12 cellular contexts compared by ENCODE assay signal in genomic region chr1:156100205-156100995, GRCh38. TPM values are rescaled to one million over a fixed set of nuclear protein-coding genes. Genes with fewer than 3 reads are reported as not detected.
A peak's percentile ranks its signal among the peaks of the same experiment; 100 is the strongest.
DNase-seq lines count a peak whose midpoint lies in the region; ATAC-seq, FAIRE-seq and TF ChIP-seq lines count a peak whose summit lies in the region.
"Had no signal": no experiment of that assay in that cellular context is flagged by ENCODE, and none has a peak within 500 bp of the region (broad histone marks: within the 10 kb centered on the region; RNA-seq: fewer than 3 reads in every experiment).

No MANE protein-coding gene starts in this region.

- no peaks in the 10 kb centered on the region for H4K20me1 ChIP-seq in astrocyte (ENCODE audit: insufficient read depth, low read length)

- H3K4me2 ChIP-seq in A549 (peak overlapping the region; percentile 43), astrocyte (ENCODE audit: low read length) (no peak overlapping the region)

- H2AFZ ChIP-seq in astrocyte (ENCODE audit: low read depth, low read length): no peak overlapping the region

- no peak for TF ChIP-seq RAD21 in A549 (conservative IDR thresholded peaks at IDR 0.05 in 1 of 2, IDR thresholded peaks at IDR 0.05 in 1 of 2)

- peaks cover 34% of the 10 kb centered on the region for H3K79me2 ChIP-seq in astrocyte (ENCODE audit: insufficient read depth, low read length)

- POLR2A ChIA-PET in A549 (lab: Yijun Ruan, JAX): interaction anchor here (0.6 to 1.6 kb wide), 4 partner anchors 14 to 237 kb away, joined by 3 to 9 read pairs (median 3); no protein-coding TSS in a partner anchor

- H3K4me3 Mint-ChIP-seq in HFFc6: no peak overlapping the region
- no peak overlapping the region for H3K4me3 Mint-ChIP-seq in astrocyte (ENCODE audit: unreplicated experiment)
- H3K4me3 Mint-ChIP-seq in memory B cell: no peak overlapping the region
- H3K4me3 Mint-ChIP-seq: T-helper 1 cell treated with Interleukin-12 subunit alpha and Interleukin-12 subunit beta and Interleukin-4 antibody, amounts not matched to agents 30 μg/mL and 1 μg/mL, for 36 hours had no signal

- peak overlapping the region; percentile 64 for H3K27ac Mint-ChIP-seq in HFFc6
- peak overlapping the region; percentile 55 for H3K27ac Mint-ChIP-seq in astrocyte (ENCODE audit: unreplicated experiment)
- H3K27ac Mint-ChIP-seq in memory B cell: peak overlapping the region; percentile 98
- H3K27ac Mint-ChIP-seq: T-helper 1 cell treated with Interleukin-12 subunit alpha and Interleukin-12 subunit beta and Interleukin-4 antibody, amounts not matched to agents 30 μg/mL and 1 μg/mL, for 36 hours had no signal

- H3K36me3 ChIP-seq in astrocyte (ENCODE audit: insufficient read depth, low read length): peaks cover 5% of the 10 kb centered on the region

- peak overlapping the region; percentile 48 to 92 for H3K27ac ChIP-seq in A549
- H3K27ac ChIP-seq in astrocyte (ENCODE audit: low read depth, low read length): no peak overlapping the region

- ATAC-seq in A549 (no peak), memory B cell (ENCODE audit: low read depth) (no peak), HG03469 (IDR thresholded peaks at IDR 0.05; ENCODE audit: unreplicated experiment) (no peak)

- H3K4me3 ChIP-seq in A549: no peak overlapping the region
- no peak overlapping the region for H3K4me3 ChIP-seq in astrocyte (ENCODE audit: insufficient read depth, low read depth, low read length)

- no peak for DNase-seq in A549 (ENCODE audit: low read depth in 1 of 2, low spot score in 1 of 2)
- DNase-seq in HFFc6: no peak
- DNase-seq in astrocyte (ENCODE audit: low read depth): no peak
- DNase-seq in memory B cell (ENCODE audit: low spot score in 2 of 2): no peak
- DNase-seq in activated CD4-positive, CD25-positive, alpha-beta regulatory T cell (lab: John Stamatoyannopoulos, UW): no peak
- DNase-seq in T-helper 2 cell: no peak
- DNase-seq in activated CD4-positive, alpha-beta T cell treated with anti-CD3 and anti-CD28 coated beads, Interleukin-2, amount 50 U/mL, for 1 hour: no peak
- DNase-seq: activated T-cell treated with anti-CD3 and anti-CD28 coated beads, Interleukin-2, amount 50 U/mL, for 1 hour; NCI-H2227 treated with DMSO at 0.1 percent for 48 hours had no signal

- no peaks in the 10 kb centered on the region for H3K27me3 ChIP-seq in astrocyte (ENCODE audit: insufficient read depth, low read length)

- H3K4me1 ChIP-seq in A549: peaks cover 78% of the 10 kb centered on the region
- H3K4me1 ChIP-seq in astrocyte (ENCODE audit: insufficient read depth, low read length): peaks cover 58% of the 10 kb centered on the region

- H3K9me3 ChIP-seq in A549: no peaks in the 10 kb centered on the region
- no peaks in the 10 kb centered on the region for H3K9me3 ChIP-seq in astrocyte (ENCODE audit: insufficient read depth, low read depth, low read length)

- TF ChIP-seq CTCF in A549 (IDR thresholded peaks at IDR 0.05) (no peak), HFFc6 (IDR thresholded peaks at IDR 0.05) (no peak), astrocyte (IDR thresholded peaks at IDR 0.05; ENCODE audit: insufficient read depth, low read depth, low read length) (no peak)

- FAIRE-seq in A549 (lab: Jason Lieb, UNC) (no peak), astrocyte (lab: Jason Lieb, UNC) (no peak)

- CTCF ChIA-PET in A549 (lab: Yijun Ruan, JAX): interaction anchor here (1.0 to 29.4 kb wide), 7 partner anchors 9 to 219 kb away, joined by 3 to 2239 read pairs (median 5); partner anchors contain the start of genes LMNA, SEMA4A and SLC25A44

- H3K36me3 Mint-ChIP-seq in HFFc6 (ENCODE audit: low read depth): no peaks in the 10 kb centered on the region; the same call in 1 of the 2 replicates
- H3K36me3 Mint-ChIP-seq in astrocyte (ENCODE audit: low read depth, unreplicated experiment): peaks cover 23% of the 10 kb centered on the region
- no peaks in the 10 kb centered on the region for H3K36me3 Mint-ChIP-seq in memory B cell

- H3K9me3 Mint-ChIP-seq in HFFc6: no peaks in the 10 kb centered on the region
- H3K9me3 Mint-ChIP-seq in astrocyte (ENCODE audit: unreplicated experiment): no peaks in the 10 kb centered on the region
- no peaks in the 10 kb centered on the region for H3K9me3 Mint-ChIP-seq in memory B cell
- H3K9me3 Mint-ChIP-seq: T-helper 1 cell treated with Interleukin-12 subunit alpha and Interleukin-12 subunit beta and Interleukin-4 antibody, amounts not matched to agents 30 μg/mL and 1 μg/mL, for 36 hours had no signal

- TF ChIP-seq POLR2A in A549 (IDR thresholded peaks at IDR 0.05; ENCODE audit: low read length): no peak

- 38% methylated on average over 4 of the region's 4 CpGs for WGBS in A549 (ENCODE audit: missing lambda C conversion rate)

- H3K9ac ChIP-seq in astrocyte (ENCODE audit: low read length): no peak overlapping the region

- H3K27me3 Mint-ChIP-seq in HFFc6 (ENCODE audit: insufficient read depth): peaks cover 8% of the 10 kb centered on the region
- no peaks in the 10 kb centered on the region for H3K27me3 Mint-ChIP-seq in astrocyte (ENCODE audit: low read depth, unreplicated experiment)
- no peaks in the 10 kb centered on the region for H3K27me3 Mint-ChIP-seq in memory B cell

- H3K4me1 Mint-ChIP-seq in HFFc6 (ENCODE audit: low read depth): peaks cover 83% of the 10 kb centered on the region
- H3K4me1 Mint-ChIP-seq in astrocyte (ENCODE audit: low read depth, unreplicated experiment): peaks cover 57% of the 10 kb centered on the region
- peaks cover 49% of the 10 kb centered on the region for H3K4me1 Mint-ChIP-seq in memory B cell

- no peak for TF ChIP-seq EP300 in A549 (IDR thresholded peaks at IDR 0.05)

TF ChIP-seq in A549, 52 proteins besides CTCF, POLR2A, EP300 and RAD21:
- TF ChIP-seq, protein P1, sequence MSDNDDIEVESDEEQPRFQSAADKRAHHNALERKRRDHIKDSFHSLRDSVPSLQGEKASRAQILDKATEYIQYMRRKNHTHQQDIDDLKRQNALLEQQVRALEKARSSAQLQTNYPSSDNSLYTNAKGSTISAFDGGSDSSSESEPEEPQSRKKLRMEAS (IDR thresholded peaks at IDR 0.05): 0 out of 2 replicates have a peak, but pooled peaks have one; percentile 5
- TF ChIP-seq MYC (IDR thresholded peaks at IDR 0.05; ENCODE audit: borderline replicate concordance, low read length): no peak
TF ChIP-seq in A549: peak in this region for 1.

RNA-seq across cellular contexts. Expression of gene LMNA, which starts 14.1 kb away (rescaled TPM):
- 155 and 214 TPM in 2 replicates for polyA plus RNA-seq in A549 (2011; rRNA removed)
- 353 and 498 TPM in 2 replicates for polyA plus RNA-seq in A549 (2012; cell fraction: cytosol; rRNA removed)
- polyA plus RNA-seq in A549 (2012; cell fraction: nucleus; rRNA removed): 1,197 and 1,289 TPM in 2 replicates
- 286 to 310 TPM (median 288 TPM) in 3 replicates for polyA plus RNA-seq in A549 (2017; fragmentation: RNase III; extraction: RNeasy Plus Mini Kit Qiagen cat#74134 plus additional on column Dnase treatment)
- polyA minus RNA-seq in A549 (2011; rRNA and poly(A)+ RNA removed): 151 and 242 TPM in 2 replicates
- 1,000 to 10,000 TPM; 1,238 to 1,664 (median 1,535) TPM for total RNA-seq in HFFc6 (2021; fragmentation: NEBNext Ultra II Directional; extraction: Animal tissue kit (Norgen Biotek cat#: 25700))
- 429 and 464 TPM in 2 replicates for total RNA-seq in astrocyte

RNA-seq across cellular contexts. Expression of gene MEX3A, which starts 18.1 kb away (rescaled TPM):
- polyA plus RNA-seq in A549 (2011; rRNA removed): 1.8 and 2.4 TPM in 2 replicates
- polyA plus RNA-seq in A549 (2012; cell fraction: cytosol; rRNA removed): 3.2 and 3.9 TPM in 2 replicates
- polyA plus RNA-seq in A549 (2012; cell fraction: nucleus; rRNA removed): 2.2 and 3.9 TPM in 2 replicates
- 3.3 to 4.9 TPM (median 4.4 TPM) in 3 replicates for polyA plus RNA-seq in A549 (2017; fragmentation: RNase III; extraction: RNeasy Plus Mini Kit Qiagen cat#74134 plus additional on column Dnase treatment)
- 2.4 and 2.8 TPM in 2 replicates for polyA minus RNA-seq in A549 (2011; rRNA and poly(A)+ RNA removed)
- 1 to 10 TPM; 1.4 to 3.1 (median 2.2) TPM for total RNA-seq in HFFc6 (2021; fragmentation: NEBNext Ultra II Directional; extraction: Animal tissue kit (Norgen Biotek cat#: 25700))
- 32.9 and 37.6 TPM in 2 replicates for total RNA-seq in astrocyte

RNA-seq across cellular contexts. Expression of gene RAB25, which starts 39.4 kb away (rescaled TPM):
- polyA plus RNA-seq in A549 (2011; rRNA removed) (0.11 TPM in 1 of 2 replicates, not detected in the other), A549 (2017; fragmentation: RNase III; extraction: RNeasy Plus Mini Kit Qiagen cat#74134 plus additional on column Dnase treatment) (not detected in 3 replicates)
- polyA plus RNA-seq in A549 (2012; cell fraction: cytosol; rRNA removed): 0.10 and 0.34 TPM in 2 replicates
- 0.40 and 0.49 TPM in 2 replicates for polyA plus RNA-seq in A549 (2012; cell fraction: nucleus; rRNA removed)
- not detected in 2 replicates for polyA minus RNA-seq in A549 (2011; rRNA and poly(A)+ RNA removed)
- not detected for total RNA-seq in HFFc6 (2021; fragmentation: NEBNext Ultra II Directional; extraction: Animal tissue kit (Norgen Biotek cat#: 25700))
- total RNA-seq in astrocyte: 0.99 and 3.1 TPM in 2 replicates
- polyA plus RNA-seq: BJ had no signal

RNA-seq across cellular contexts. Expression of gene LAMTOR2, which starts 45.8 kb away (rescaled TPM):
- 63.0 and 71.4 TPM in 2 replicates for polyA plus RNA-seq in A549 (2011; rRNA removed)
- polyA plus RNA-seq in A549 (2012; cell fraction: cytosol; rRNA removed): 203 and 211 TPM in 2 replicates
- 78.2 and 83.5 TPM in 2 replicates for polyA plus RNA-seq in A549 (2012; cell fraction: nucleus; rRNA removed)
- polyA plus RNA-seq in A549 (2017; fragmentation: RNase III; extraction: RNeasy Plus Mini Kit Qiagen cat#74134 plus additional on column Dnase treatment): 151 to 171 TPM (median 166 TPM) in 3 replicates
- 47.1 and 58.2 TPM in 2 replicates for polyA minus RNA-seq in A549 (2011; rRNA and poly(A)+ RNA removed)
- total RNA-seq in HFFc6 (2021; fragmentation: NEBNext Ultra II Directional; extraction: Animal tissue kit (Norgen Biotek cat#: 25700)): 10 to 100 TPM; 48.5 to 73.6 (median 62.5) TPM
- 60.1 and 62.6 TPM in 2 replicates for total RNA-seq in astrocyte

RNA-seq across cellular contexts. Expression of gene UBQLN4, which starts 46.8 kb away (rescaled TPM):
- polyA plus RNA-seq in A549 (2011; rRNA removed) (42.0 and 47.6 TPM in 2 replicates), A549 (2017; fragmentation: RNase III; extraction: RNeasy Plus Mini Kit Qiagen cat#74134 plus additional on column Dnase treatment) (36.5 to 39.1 TPM (median 38.2 TPM) in 3 replicates)
- 35.5 and 45.0 TPM in 2 replicates for polyA plus RNA-seq in A549 (2012; cell fraction: cytosol; rRNA removed)
- polyA plus RNA-seq in A549 (2012; cell fraction: nucleus; rRNA removed): 58.9 and 60.0 TPM in 2 replicates
- 57.8 TPM in 2 replicates for polyA minus RNA-seq in A549 (2011; rRNA and poly(A)+ RNA removed)
- 10 to 100 TPM; 31.6 to 36.0 (median 32.9) TPM for total RNA-seq in HFFc6 (2021; fragmentation: NEBNext Ultra II Directional; extraction: Animal tissue kit (Norgen Biotek cat#: 25700))
- 33.5 and 40.0 TPM in 2 replicates for total RNA-seq in astrocyte
